ENCODE assay signal across 9 cellular contexts in genomic region chr3:125212096-125212508, GRCh38. TPM values are rescaled to one million over a fixed set of nuclear protein-coding genes. Genes with fewer than 3 reads are reported as not detected.
DNase-seq lines count a peak whose midpoint lies in the region; ATAC-seq and TF ChIP-seq lines count a peak whose summit lies in the region.
"Had no signal": no experiment of that assay in that cellular context is flagged by ENCODE, and none has a peak within 500 bp of the region (broad histone marks: within the 10 kb centered on the region; RNA-seq: fewer than 3 reads in every experiment).

No MANE protein-coding gene starts in this region.

- H3K9me3 ChIP-seq in AG04450 (ENCODE audit: control insufficient read depth, insufficient read depth, low read length) (no peaks in the 10 kb centered on the region; the same call in 1 of the 2 replicates), HUES6 (ENCODE audit: control insufficient read depth, insufficient read depth, low read depth, low read length) (no peaks in the 10 kb centered on the region), OCI-LY7 (ENCODE audit: low read length) (no peaks in the 10 kb centered on the region), HAP-1 (no peaks in the 10 kb centered on the region)
- no peaks in the 10 kb centered on the region for H3K9me3 ChIP-seq in naive thymus-derived CD4-positive, alpha-beta T cell (ENCODE audit: control insufficient read depth in 2 of 3, low read length in 3 of 3)

- POLR2A ChIA-PET in AG04450 (lab: Yijun Ruan, JAX): no interaction called here
- POLR2A ChIA-PET in naive thymus-derived CD4-positive, alpha-beta T cell (lab: Charles Lee): no interaction called here
- POLR2A ChIA-PET in OCI-LY7 (lab: Charles Lee): no interaction called here

- peak overlapping the region in 7 of 10 donors; percentile 26 to 78 (median 70) for H3K4me3 Mint-ChIP-seq in naive thymus-derived CD4-positive, alpha-beta T cell

- peaks cover 11 to 25% (median 18%) of the 10 kb centered on the region in 7 donors for H3K4me1 Mint-ChIP-seq in naive thymus-derived CD4-positive, alpha-beta T cell

- no peaks in the 10 kb centered on the region for H3K9me3 Mint-ChIP-seq in naive thymus-derived CD4-positive, alpha-beta T cell

- peak overlapping the region in 1 of 9 donors; percentile 78 for H3K27ac Mint-ChIP-seq in naive thymus-derived CD4-positive, alpha-beta T cell

- H3K4me3 ChIP-seq in AG04450 (ENCODE audit: low read depth, low read length): peak overlapping the region; percentile 50
- peak overlapping the region; percentile 68 for H3K4me3 ChIP-seq in HUES6 (ENCODE audit: low read depth, low read length)
- H3K4me3 ChIP-seq in epithelial cell of esophagus (ENCODE audit: low read length): peak overlapping the region; percentile 58
- H3K4me3 ChIP-seq in naive thymus-derived CD4-positive, alpha-beta T cell (ENCODE audit: low read length): no peak overlapping the region
- no peak overlapping the region for H3K4me3 ChIP-seq in OCI-LY7 (ENCODE audit: low read depth, low read length, poor library complexity, severe bottlenecking)
- H3K4me3 ChIP-seq in HAP-1: no peak overlapping the region
- H3K4me3 ChIP-seq: K562 had no signal

- H3K27ac ChIP-seq in AG04450 (ENCODE audit: low read depth, low read length) (no peak overlapping the region), HUES6 (ENCODE audit: low read depth, low read length) (peak overlapping the region; percentile 47; the same call in 1 of the 2 replicates), OCI-LY7 (ENCODE audit: low read depth, low read length, poor library complexity, severe bottlenecking) (no peak overlapping the region)
- no peak overlapping the region for H3K27ac ChIP-seq in naive thymus-derived CD4-positive, alpha-beta T cell (ENCODE audit: low read depth, low read length)

- in situ Hi-C loops in HAP-1 (cut with MboI; ENCODE audit: low sequenced_read_pairs): no loop called here

- peaks cover 0 to 12% (median 0%) of the 10 kb centered on the region in 5 donors for H3K36me3 Mint-ChIP-seq in naive thymus-derived CD4-positive, alpha-beta T cell

- H3K27me3 Mint-ChIP-seq in naive thymus-derived CD4-positive, alpha-beta T cell: peaks cover 45 to 63% (median 61%) of the 10 kb centered on the region in 5 donors

- no peak for DNase-seq in AG04450 (ENCODE audit: low read depth, low spot score)
- no peak for DNase-seq in epithelial cell of esophagus (ENCODE audit: low read depth)
- no peak for DNase-seq in naive thymus-derived CD4-positive, alpha-beta T cell
- no peak for DNase-seq in OCI-LY7 (ENCODE audit: low spot score)
- DNase-seq in HAP-1 (ENCODE audit: low spot score in 2 of 2): no peak

- no TSS peak for BruUV-seq in OCI-LY7 (replicated peaks; lab: Mats Ljungman, UMichigan)

- H3K4me2 ChIP-seq in OCI-LY7 (ENCODE audit: low read length): no peak overlapping the region

- CTCF ChIA-PET in AG04450 (lab: Charles Lee): interaction anchor here (1.2 kb wide), 1 partner anchor 9 kb away, joined by 4 read pairs; no protein-coding TSS in a partner anchor
- CTCF ChIA-PET in naive thymus-derived CD4-positive, alpha-beta T cell (lab: Charles Lee): no interaction called here
- CTCF ChIA-PET in OCI-LY7 (lab: Charles Lee; ENCODE audit: unreplicated experiment): no interaction called here

- no peaks in the 10 kb centered on the region for H3K9me2 ChIP-seq in OCI-LY7 (ENCODE audit: insufficient read depth, low read length)

- H3K79me2 ChIP-seq in OCI-LY7 (ENCODE audit: insufficient read depth, low read depth, low read length): no peaks in the 10 kb centered on the region

- no peak overlapping the region for H2AFZ ChIP-seq in OCI-LY7 (ENCODE audit: low read length)

- peak overlapping the region; percentile 75 for H3K9ac ChIP-seq in HUES6 (ENCODE audit: low read length)

- ATAC-seq in naive thymus-derived CD4-positive, alpha-beta T cell: peak; percentile 13
- ATAC-seq in HG03097 (IDR thresholded peaks at IDR 0.05; ENCODE audit: low FRiP score, unreplicated experiment): no peak
- no peak for ATAC-seq in GM21825 (IDR thresholded peaks at IDR 0.05; ENCODE audit: unreplicated experiment)
- ATAC-seq: K562 had no signal

- intact Hi-C loops in naive thymus-derived CD4-positive, alpha-beta T cell (cut with micrococcal nuclease): loop anchor here in 1 of 2 donors (5.0 kb wide), 1 partner anchor 160 kb away; no protein-coding TSS in a partner anchor
- intact Hi-C loops in OCI-LY7 (cut with micrococcal nuclease; ENCODE audit: unreplicated experiment): no loop called here

- H3K27me3 ChIP-seq in AG04450 (ENCODE audit: control insufficient read depth, insufficient read depth, low read length) (peaks cover 20% of the 10 kb centered on the region), HUES6 (ENCODE audit: control insufficient read depth, insufficient read depth, low read length) (peaks cover 17% of the 10 kb centered on the region), HAP-1 (ENCODE audit: low read depth) (no peaks in the 10 kb centered on the region)
- H3K27me3 ChIP-seq in naive thymus-derived CD4-positive, alpha-beta T cell (ENCODE audit: control insufficient read depth in 2 of 2, insufficient read depth in 2 of 2, low read length in 2 of 2): peaks cover 0 to 8% of the 10 kb centered on the region in 2 donors

- H3K36me3 ChIP-seq in HUES6 (ENCODE audit: control insufficient read depth, insufficient read depth, low read length): no peaks in the 10 kb centered on the region
- no peaks in the 10 kb centered on the region for H3K36me3 ChIP-seq in naive thymus-derived CD4-positive, alpha-beta T cell (ENCODE audit: control insufficient read depth in 2 of 3, insufficient read depth in 3 of 3, low read length in 3 of 3)
- H3K36me3 ChIP-seq in OCI-LY7 (ENCODE audit: insufficient read depth, low read length): no peaks in the 10 kb centered on the region
- no peaks in the 10 kb centered on the region for H3K36me3 ChIP-seq in HAP-1 (replicated peaks)

- H3K4me1 ChIP-seq in HUES6 (ENCODE audit: control insufficient read depth, insufficient read depth, low read length) (peaks cover 18% of the 10 kb centered on the region), OCI-LY7 (ENCODE audit: insufficient read depth, low read length, poor library complexity, severe bottlenecking) (no peaks in the 10 kb centered on the region), HAP-1 (no peaks in the 10 kb centered on the region; the same call in 1 of the 2 replicates)
- peaks cover 0 to 3% of the 10 kb centered on the region in 2 donors for H3K4me1 ChIP-seq in naive thymus-derived CD4-positive, alpha-beta T cell (ENCODE audit: control insufficient read depth in 2 of 2, insufficient read depth in 2 of 2, low read length in 2 of 2)

- no peaks in the 10 kb centered on the region for H4K20me1 ChIP-seq in OCI-LY7 (ENCODE audit: insufficient read depth, low read length)

- TF ChIP-seq CTCF in AG04450 (IDR thresholded peaks at IDR 0.05; ENCODE audit: low read depth, low read length) (no peak), epithelial cell of esophagus (IDR thresholded peaks at IDR 0.05; ENCODE audit: insufficient read depth, low read depth, low read length, missing control alignments) (no peak), OCI-LY7 (conservative IDR thresholded peaks at IDR 0.05; ENCODE audit: low read length) (no peak)

RNA-seq across cellular contexts. Expression of gene SLC12A8, which starts 0.4 kb away (rescaled TPM):
- 15.3 and 16.0 TPM in 2 replicates for polyA plus RNA-seq in AG04450 (2011; rRNA removed)
- polyA minus RNA-seq in AG04450 (2011; rRNA and poly(A)+ RNA removed): 15.8 and 20.1 TPM in 2 replicates
- 1 to 10 TPM in 1 of 5 experiments, under 1 TPM in 4; 0.16 to 1.1 (median 0.83) TPM for total RNA-seq in naive thymus-derived CD4-positive, alpha-beta T cell
- under 1 TPM in 1 of 2 donors, not detected in 1; 0.12 TPM for polyA plus RNA-seq in naive thymus-derived CD4-positive, alpha-beta T cell
- total RNA-seq in OCI-LY7 (2014; rRNA removed; shearing (Covaris generic)): 0.13 and 1.0 TPM in 2 replicates
- 0.84 and 0.94 TPM in 2 replicates for total RNA-seq in OCI-LY7 (2022)

Comparison
In these comparisons a context has a peak if more than half of its experiments do, and no peak if none do; other contexts are left out.
1. H3K4me3 ChIP-seq: peak in AG04450 (single experiment), HUES6 (single experiment) and epithelial cell of esophagus (single experiment); none in naive thymus-derived CD4-positive, alpha-beta T cell (single experiment), OCI-LY7 (single experiment) and HAP-1 (single experiment).